19 cellular contexts compared by ENCODE assay signal in genomic region chr17:48178327-48178726, GRCh38.
"Had no signal": no experiment of that assay in that cellular context is flagged by ENCODE, and none has a peak within 500 bp of the region (broad histone marks: within the 10 kb centered on the region; RNA-seq: fewer than 3 reads in every experiment).

No MANE protein-coding gene starts in this region.

- H3K36me3 ChIP-seq: MG63, SJSA1 had no signal

- ATAC-seq: HepG2 had no signal

- H3K27ac ChIP-seq: SJSA1 had no signal

- H3K4me3 ChIP-seq: MG63, SJSA1 had no signal

- H3K9me3 ChIP-seq: MG63, SJSA1, SK-N-SH had no signal

- DNase-seq: IMR-90, Karpas-422, KG1, MG63, NCI-H1092, NCI-H1417 treated with DMSO at 0.1 percent for 48 hours, NCI-H146, NCI-H1694 treated with DMSO at 0.1 percent for 48 hours, NCI-H1930, NCI-H2107, NCI-H526 treated with DMSO at 0.1 percent for 48 hours, NCI-H82, Right ventricle myocardium superior, RPMI8226, SIG-M5, SK-N-SH, T-helper 1 cell had no signal

- H3K9ac ChIP-seq: SK-N-SH had no signal
